In genomic region chr18:57640236-57640635, GRCh38 we compare ENCODE assay signal across 18 cellular contexts. TPM values are rescaled to one million over a fixed set of nuclear protein-coding genes. Genes with fewer than 3 reads are reported as not detected.
DNase-seq lines count a peak whose midpoint lies in the region; ATAC-seq lines count a peak whose summit lies in the region.
"Had no signal": no experiment of that assay in that cellular context is flagged by ENCODE, and none has a peak within 500 bp of the region (broad histone marks: within the 10 kb centered on the region; RNA-seq: fewer than 3 reads in every experiment).

No MANE protein-coding gene starts in this region.

- H3K27ac Mint-ChIP-seq in activated T-cell treated with anti-CD3 and anti-CD28 coated beads, Interleukin-2, amount 50 U/mL, for 24 hours = peak overlapping the region; percentile 39
- H3K27ac Mint-ChIP-seq in activated naive CD8-positive, alpha-beta T cell = peak overlapping the region; percentile 81
- peak overlapping the region; percentile 76 to 78 for H3K27ac Mint-ChIP-seq in stimulated activated naive CD8-positive, alpha-beta T cell treated with anti-CD3 and anti-CD28 coated beads, Interleukin-15, amount 100 ng/mL, for 72 hours

- no peaks in the 10 kb centered on the region for H3K9me3 Mint-ChIP-seq in activated T-cell treated with anti-CD3 and anti-CD28 coated beads, Interleukin-2, amount 50 U/mL, for 24 hours
- no peaks in the 10 kb centered on the region for H3K9me3 Mint-ChIP-seq in activated naive CD8-positive, alpha-beta T cell (ENCODE audit: low read depth)
- H3K9me3 Mint-ChIP-seq in stimulated activated naive CD8-positive, alpha-beta T cell treated with anti-CD3 and anti-CD28 coated beads, Interleukin-15, amount 100 ng/mL, for 72 hours = peaks cover 5 to 7% of the 10 kb centered on the region in 2 donors

- no peaks in the 10 kb centered on the region for H3K27me3 Mint-ChIP-seq in activated T-cell treated with anti-CD3 and anti-CD28 coated beads, Interleukin-2, amount 50 U/mL, for 24 hours
- no peaks in the 10 kb centered on the region for H3K27me3 Mint-ChIP-seq in activated naive CD8-positive, alpha-beta T cell
- no peaks in the 10 kb centered on the region for H3K27me3 Mint-ChIP-seq in stimulated activated naive CD8-positive, alpha-beta T cell treated with anti-CD3 and anti-CD28 coated beads, Interleukin-15, amount 100 ng/mL, for 72 hours

- H3K4me3 Mint-ChIP-seq in activated T-cell treated with anti-CD3 and anti-CD28 coated beads, Interleukin-2, amount 50 U/mL, for 24 hours = no peak overlapping the region
- H3K4me3 Mint-ChIP-seq in activated naive CD8-positive, alpha-beta T cell = no peak overlapping the region
- no peak overlapping the region for H3K4me3 Mint-ChIP-seq in stimulated activated naive CD8-positive, alpha-beta T cell treated with anti-CD3 and anti-CD28 coated beads, Interleukin-15, amount 100 ng/mL, for 72 hours

- no peak for DNase-seq in activated T-cell treated with anti-CD3 and anti-CD28 coated beads, Interleukin-2, amount 50 U/mL, for 24 hours
- no peak for DNase-seq in activated T-cell treated with anti-CD3 and anti-CD28 coated beads, Interleukin-2, amount 50 U/mL, for 1 hour
- DNase-seq in lung microvascular endothelial cell (ENCODE audit: low read depth in 2 of 2) = peak; percentile 12 to 77
- DNase-seq in stimulated activated naive CD8-positive, alpha-beta T cell treated with anti-CD3 and anti-CD28 coated beads, Interleukin-15, amount 100 ng/mL, for 72 hours = no peak
- DNase-seq in SKM-1 treated with dmso at 0.1 percent for 144 hours (lab: John Stamatoyannopoulos, UW; ENCODE audit: unreplicated experiment) = no peak
- no peak for DNase-seq in NCI-H82 (lab: John Stamatoyannopoulos, UW)
- DNase-seq: 8988T, C1 segment of cervical spinal cord, DMS79 treated with DMSO at 0.1 percent for 48 hours, NCI-H1092 treated with DMSO at 0.1 percent for 48 hours, NCI-H2081 treated with DMSO at 0.1 percent for 48 hours, NCI-H510A, NCI-H774, PC-3 had no signal

- H3K36me3 Mint-ChIP-seq in activated T-cell treated with anti-CD3 and anti-CD28 coated beads, Interleukin-2, amount 50 U/mL, for 24 hours (ENCODE audit: low read depth) = peaks cover 54% of the 10 kb centered on the region
- H3K36me3 Mint-ChIP-seq in activated naive CD8-positive, alpha-beta T cell = peaks cover 20% of the 10 kb centered on the region

- no peak for ATAC-seq in stimulated activated naive CD8-positive, alpha-beta T cell treated with anti-CD3 and anti-CD28 coated beads, Interleukin-15, amount 100 ng/mL, for 72 hours
- ATAC-seq in GM19328 (IDR thresholded peaks at IDR 0.05; ENCODE audit: unreplicated experiment) = no peak
- ATAC-seq: GM12878, HepG2, PC-3 had no signal

- H3K4me1 Mint-ChIP-seq in activated T-cell treated with anti-CD3 and anti-CD28 coated beads, Interleukin-2, amount 50 U/mL, for 24 hours (ENCODE audit: low read depth) = peaks cover 38% of the 10 kb centered on the region
- H3K4me1 Mint-ChIP-seq in activated naive CD8-positive, alpha-beta T cell (ENCODE audit: low read depth) = peaks cover 24% of the 10 kb centered on the region
- H3K4me1 Mint-ChIP-seq in stimulated activated naive CD8-positive, alpha-beta T cell treated with anti-CD3 and anti-CD28 coated beads, Interleukin-15, amount 100 ng/mL, for 72 hours = peaks cover 41% of the 10 kb centered on the region

RNA-seq across cellular contexts. Expression of gene NARS1, which starts 18.6 kb away (rescaled TPM):
- total RNA-seq in lung microvascular endothelial cell = 76.5 and 99.6 TPM in 2 replicates

RNA-seq across cellular contexts. Expression of gene FECH, which starts 53.7 kb away (rescaled TPM):
- total RNA-seq in lung microvascular endothelial cell = 36.3 and 36.8 TPM in 2 replicates

Comparison
In these comparisons a context has a peak if more than half of its experiments do, and no peak if none do; other contexts are left out.
1. DNase-seq: peak in lung microvascular endothelial cell (2 of 2); none in activated T-cell treated with anti-CD3 and anti-CD28 coated beads, Interleukin-2, amount 50 U/mL, for 24 hours (single experiment), activated T-cell treated with anti-CD3 and anti-CD28 coated beads, Interleukin-2, amount 50 U/mL, for 1 hour (single experiment), stimulated activated naive CD8-positive, alpha-beta T cell treated with anti-CD3 and anti-CD28 coated beads, Interleukin-15, amount 100 ng/mL, for 72 hours (0 of 2), SKM-1 treated with dmso at 0.1 percent for 144 hours (single experiment) and NCI-H82 (single experiment).
2. Peak in every context shown above with its lines, with median percentiles within 50 percentile points of each other: H3K27ac Mint-ChIP-seq.